Comparison of ENCODE assay signal across 1 cellular context in genomic region chr4:147607463-147607862, GRCh38.
TF ChIP-seq lines count a peak whose summit lies in the region.

No MANE protein-coding gene starts in this region.

TF ChIP-seq in HepG2, 621 proteins besides CTCF, POLR2A, EP300 and RAD21 (continued from another document):
- TF ChIP-seq PRDM10 (CRISPR knock-in tag; IDR thresholded peaks at IDR 0.05; ENCODE audit: low read depth) (no peak), CREB1 (IDR thresholded peaks at IDR 0.05) (no peak), CREB1 (CRISPR knock-in tag; IDR thresholded peaks at IDR 0.05) (peak; percentile 33; the same call in 1 of the 2 replicates), AKAP8 (CRISPR knock-in tag; IDR thresholded peaks at IDR 0.05) (no peak), CEBPB (IDR thresholded peaks at IDR 0.05; ENCODE audit: borderline replicate concordance, low read depth, low read length) (peak; percentile 27; the same call in 1 of the 2 replicates), NRL (CRISPR knock-in tag; IDR thresholded peaks at IDR 0.05; ENCODE audit: borderline replicate concordance) (no peak), SRF (IDR thresholded peaks at IDR 0.05; ENCODE audit: low read depth, low read length) (peak; percentile 59; the same call in 1 of the 2 replicates), XRCC5 (optimal IDR thresholded peaks at IDR 0.05; ENCODE audit: low read length) (no peak), ZNF567 (CRISPR knock-in tag; IDR thresholded peaks at IDR 0.05; ENCODE audit: borderline replicate concordance) (no peak)
